ENCODE assay signal across 6 cellular contexts in genomic region chr9:68383894-68384293, GRCh38. TPM values are rescaled to one million over a fixed set of nuclear protein-coding genes. Genes with fewer than 3 reads are reported as not detected.
"Had no signal": no experiment of that assay in that cellular context is flagged by ENCODE, and none has a peak within 500 bp of the region (broad histone marks: within the 10 kb centered on the region; RNA-seq: fewer than 3 reads in every experiment).

No MANE protein-coding gene starts in this region.

RNA-seq across cellular contexts. Expression of gene PGM5, which starts 27.5 kb away (rescaled TPM):
- total RNA-seq: activated CD4-positive, alpha-beta memory T cell treated with anti-CD3 and anti-CD28 coated beads, Interleukin-2, amount 10 ng/mL, durations not matched to agents 7 days and 5 days; activated CD4-positive, alpha-beta T cell treated with anti-CD3 and anti-CD28 coated beads, Interleukin-2, amount 10 ng/mL, durations not matched to agents 7 days and 5 days; activated naive CD4-positive, alpha-beta T cell treated with anti-CD3 and anti-CD28 coated beads, Interleukin-2, amount 50 U/mL, for 72 hours; activated naive CD8-positive, alpha-beta T cell treated with anti-CD3 and anti-CD28 coated beads, Interleukin-2, amount 10 ng/mL, durations not matched to agents 7 days and 5 days; activated T-cell treated with anti-CD3 and anti-CD28 coated beads, Interleukin-2, amount 50 U/mL, for 72 hours; T-helper 2 cell treated with Interferon-gamma antibody and Interleukin-4, amounts not matched to agents 100 ng/mL and 5 ng/mL, for 36 hours had no signal
